Comparison of ENCODE assay signal across 8 cellular contexts in genomic region chr1:156889802-156890585, GRCh38. TPM values are rescaled to one million over a fixed set of nuclear protein-coding genes. Genes with fewer than 3 reads are reported as not detected.
A peak's percentile ranks its signal among the peaks of the same experiment; 100 is the strongest.
DNase-seq lines count a peak whose midpoint lies in the region; ATAC-seq and TF ChIP-seq lines count a peak whose summit lies in the region.

No MANE protein-coding gene starts in this region.

- H3K4me3 ChIP-seq in AG04449 (ENCODE audit: low read depth, low read length) (no peak overlapping the region), cardiac fibroblast (replicated peaks in 1 of 2; ENCODE audit: low read depth in 2 of 2, low read length in 2 of 2) (no peak overlapping the region), kidney epithelial cell (ENCODE audit: low read depth, low read length) (no peak overlapping the region)

- H3K36me3 ChIP-seq in kidney epithelial cell (ENCODE audit: control insufficient read depth, insufficient read depth, low read length): no peaks in the 10 kb centered on the region

- peak; percentile 79 for TF ChIP-seq CTCF in AG04449 (IDR thresholded peaks at IDR 0.05; ENCODE audit: insufficient read depth, low read length, missing control alignments)
- TF ChIP-seq CTCF in VCaP (conservative IDR thresholded peaks at IDR 0.05): peak; percentile 89
- TF ChIP-seq CTCF in cardiac fibroblast (IDR thresholded peaks at IDR 0.05; ENCODE audit: low read depth, low read length): peak; percentile 83
- peak; percentile 90 for TF ChIP-seq CTCF in kidney epithelial cell (IDR thresholded peaks at IDR 0.05; ENCODE audit: insufficient read depth, low read length, poor library complexity, severe bottlenecking)

- DNase-seq in AG04449 (ENCODE audit: low read depth, low spot score): no peak
- DNase-seq in GM19238 (ENCODE audit: insufficient read length, low spot score): peak; percentile 66
- peak; percentile 75 for DNase-seq in NCI-H2171 treated with DMSO at 0.1 percent for 48 hours (lab: John Stamatoyannopoulos, UW)
- DNase-seq in cardiac fibroblast (ENCODE audit: low read depth in 2 of 2): peak; percentile 89
- DNase-seq in kidney epithelial cell (ENCODE audit: low read depth): peak; percentile 44
- DNase-seq in stimulated activated CD4-positive, alpha-beta T cell treated with anti-CD3 and anti-CD28 coated beads, Interleukin-4, amount 100 ng/mL, for 1 hour: peak; percentile 57

- no peak overlapping the region for H3K27ac ChIP-seq in VCaP

- POLR2A ChIA-PET in AG04449 (lab: Yijun Ruan, JAX): no interaction called here

- CTCF ChIA-PET in AG04449 (lab: Yijun Ruan, JAX): interaction anchor here (0.7 to 23.6 kb wide), 41 partner anchors 11 to 319 kb away, joined by 3 to 678 read pairs (median 5); partner anchors contain the start of genes INSRR, ISG20L2, LRRC71 and METTL25B

- peaks cover 22% of the 10 kb centered on the region for H3K27me3 ChIP-seq in kidney epithelial cell (ENCODE audit: control insufficient read depth, insufficient read depth, low read length)

- ATAC-seq in GM21360 (IDR thresholded peaks at IDR 0.05; ENCODE audit: unreplicated experiment): no peak

RNA-seq across cellular contexts. Expression of gene PEAR1, which starts 3.5 kb away (rescaled TPM):
- total RNA-seq in kidney epithelial cell: 10.3 and 17.1 TPM in 2 replicates

RNA-seq across cellular contexts. Expression of gene NTRK1, which starts 29.3 kb away (rescaled TPM):
- total RNA-seq in kidney epithelial cell: not detected in 2 replicates

RNA-seq across cellular contexts. Expression of gene LRRC71, which starts 30.4 kb away (rescaled TPM):
- total RNA-seq in kidney epithelial cell: not detected in 2 replicates

RNA-seq across cellular contexts. Expression of gene INSRR, which starts 31.1 kb away (rescaled TPM):
- not detected in 2 replicates for total RNA-seq in kidney epithelial cell
